In the genomic region with DNA sequence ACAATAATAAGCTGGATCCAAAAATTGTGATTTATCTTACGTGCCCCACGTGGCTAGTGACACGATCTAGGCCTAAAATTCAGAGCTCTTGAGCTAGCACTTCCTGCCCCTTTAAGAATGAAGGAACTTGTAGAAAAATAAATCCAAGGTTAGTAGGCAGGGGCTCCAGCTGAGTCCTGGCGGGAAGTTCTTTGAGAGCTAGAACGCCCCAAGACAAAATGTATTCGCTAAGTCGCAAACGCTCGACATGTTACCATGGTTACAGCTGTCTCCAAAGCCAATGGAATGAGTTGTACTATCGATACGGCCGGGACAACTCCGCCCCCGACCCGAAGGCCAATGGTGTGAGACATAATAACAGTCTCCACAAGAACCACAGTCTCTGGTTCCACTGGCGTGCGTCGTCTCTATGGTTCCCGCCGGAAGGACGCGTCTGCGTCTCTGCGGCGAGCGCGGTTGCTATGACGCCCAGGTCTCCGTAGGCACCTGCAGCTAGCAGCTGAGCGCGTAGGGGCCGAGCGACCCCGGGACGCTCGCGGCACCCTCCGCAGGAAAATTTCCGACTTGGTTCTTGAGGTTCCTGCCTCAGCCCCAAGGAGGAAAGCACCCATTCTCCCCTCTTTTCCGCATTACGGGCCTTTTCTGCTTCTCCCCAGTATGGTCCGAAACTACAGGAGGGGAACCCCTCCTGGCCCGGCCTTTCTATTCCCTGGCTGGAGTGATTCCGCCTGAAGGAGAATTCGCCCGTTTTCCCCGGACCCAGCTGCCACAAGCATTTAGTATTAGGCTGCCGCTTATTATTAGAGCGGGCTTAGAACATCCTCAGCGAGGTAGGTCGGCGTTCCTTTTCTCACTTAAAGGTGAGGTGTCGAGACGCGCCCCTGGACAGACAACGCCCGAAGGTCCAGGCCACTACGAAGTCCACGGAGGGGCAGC, we compare ENCODE assay signal across 8 cellular contexts. TPM values are rescaled to one million over a fixed set of nuclear protein-coding genes. Genes with fewer than 3 reads are reported as not detected.
DNase-seq lines count a peak whose midpoint lies in the region; ATAC-seq and TF ChIP-seq lines count a peak whose summit lies in the region.

A gene (plus strand): TSS at position 459 of the 936 bp plus-strand sequence. CDS start 17,266 bp downstream, outside the sequence.

- H3K27me3 ChIP-seq in HAP-1 (ENCODE audit: low read depth) (no peaks in the 10 kb centered on the region), MG63 (no peaks in the 10 kb centered on the region)

- H3K9me3 Mint-ChIP-seq in nephron progenitor cell = no peaks in the 10 kb centered on the region

- peaks cover 20% of the 10 kb centered on the region for H3K36me3 Mint-ChIP-seq in nephron progenitor cell (ENCODE audit: low read depth)

- in situ Hi-C loops in HAP-1 (cut with MboI; ENCODE audit: low sequenced_read_pairs) = no loop called here

- peaks cover 5% of the 10 kb centered on the region; the same call in 1 of the 2 replicates for H3K4me1 ChIP-seq in HAP-1

- H3K36me3 ChIP-seq in HAP-1 (replicated peaks) = peaks cover 14% of the 10 kb centered on the region
- H3K36me3 ChIP-seq in MG63 = no peaks in the 10 kb centered on the region

- TF ChIP-seq CTCF in fibroblast of villous mesenchyme (IDR thresholded peaks at IDR 0.05; ENCODE audit: insufficient read depth, low read depth, low read length) (no peak), nephron progenitor cell (IDR thresholded peaks at IDR 0.05) (no peak)

- H3K9me3 ChIP-seq in HAP-1 = no peaks in the 10 kb centered on the region
- no peaks in the 10 kb centered on the region for H3K9me3 ChIP-seq in MG63

- DNase-seq in ELF-1 (ENCODE audit: low read depth, low spot score) = peak; percentile 99
- DNase-seq in HAP-1 (ENCODE audit: low spot score in 2 of 2) = peak; percentile 92 to 95
- peak; percentile 87 for DNase-seq in MG63
- peak; percentile 97 for DNase-seq in SHP77 treated with DMSO at 0.1 percent for 48 hours (lab: John Stamatoyannopoulos, UW)
- DNase-seq in activated gamma-delta T cell (lab: John Stamatoyannopoulos, UW) = peak; percentile 89
- peak; percentile 98 for DNase-seq in fibroblast of villous mesenchyme (ENCODE audit: low read depth)
- peak; percentile 91 for DNase-seq in nephron progenitor cell
- DNase-seq in stimulated activated naive CD8-positive, alpha-beta T cell treated with anti-CD3 and anti-CD28 coated beads, Interleukin-15, Interleukin-2, amounts not matched to agents 100 U/mL and 50 U/mL, for 24 hours = peak; percentile 92

- H3K4me1 Mint-ChIP-seq in nephron progenitor cell = peaks cover 29% of the 10 kb centered on the region

- peak within 1 kb of the TSS; percentile 95 for H3K27ac Mint-ChIP-seq in nephron progenitor cell

- peak within 1 kb of the TSS; percentile 79 for H3K4me3 Mint-ChIP-seq in nephron progenitor cell

- peak; percentile 100 for ATAC-seq in stimulated activated naive CD8-positive, alpha-beta T cell treated with anti-CD3 and anti-CD28 coated beads, Interleukin-15, Interleukin-2, amounts not matched to agents 100 U/mL and 50 U/mL, for 24 hours

- H3K27me3 Mint-ChIP-seq in nephron progenitor cell (ENCODE audit: low read depth, poor library complexity) = peaks cover 22% of the 10 kb centered on the region

- H3K4me3 ChIP-seq in HAP-1 = peak within 1 kb of the TSS; percentile 27
- peak within 1 kb of the TSS; percentile 50 for H3K4me3 ChIP-seq in MG63
- H3K4me3 ChIP-seq in fibroblast of villous mesenchyme (ENCODE audit: low read depth, low read length) = peak within 1 kb of the TSS; percentile 79

RNA-seq across cellular contexts. Expression of the gene that starts here (rescaled TPM):
- total RNA-seq in MG63 (2014; rRNA removed; shearing (Covaris generic); ENCODE audit: low replicate concordance) = 0.56 TPM in 1 of 2 replicates, not detected in the other
- 0.86 and 0.97 TPM in 2 replicates for total RNA-seq in fibroblast of villous mesenchyme

Comparison
In these comparisons a context has a peak if more than half of its experiments do, and no peak if none do; other contexts are left out.
1. Peak in every context shown above with its lines: DNase-seq, ATAC-seq and H3K4me3 ChIP-seq.
2. Peak in DNase-seq and H3K4me3 ChIP-seq in MG63; RNA of the gene not detected or under 1 TPM.
3. Peak in DNase-seq and H3K4me3 ChIP-seq in fibroblast of villous mesenchyme; RNA of the gene not detected or under 1 TPM.
4. H3K4me3 ChIP-seq: peak in every context shown above with its lines; median percentile 79 in fibroblast of villous mesenchyme; 50 in MG63; 27 in HAP-1.